In genomic region chr18:69635482-69635881, GRCh38 we compare ENCODE assay signal across 34 cellular contexts.
"Had no signal": no experiment of that assay in that cellular context is flagged by ENCODE, and none has a peak within 500 bp of the region (broad histone marks: within the 10 kb centered on the region; RNA-seq: fewer than 3 reads in every experiment).

No MANE protein-coding gene starts in this region.

- H3K27ac ChIP-seq: adrenal gland, ascending aorta, breast epithelium, cardiac muscle cell, colonic mucosa, WERI-Rb-1 had no signal

- H3K4me1 ChIP-seq: adrenal gland, ascending aorta, breast epithelium, colonic mucosa had no signal

- H3K36me3 Mint-ChIP-seq: activated CD8-positive, alpha-beta memory T cell treated with anti-CD3 and anti-CD28 coated beads, Interleukin-2, amount 10 ng/mL, durations not matched to agents 7 days and 5 days; activated naive CD4-positive, alpha-beta T cell treated with anti-CD3 and anti-CD28 coated beads, Interleukin-2, amount 50 U/mL, for 24 hours; activated naive CD8-positive, alpha-beta T cell treated with anti-CD3 and anti-CD28 coated beads for 36 hours; brain had no signal

- H3K4me3 Mint-ChIP-seq: activated B cell treated with CpG ODN at 0.5 μM for 24 hours; activated CD8-positive, alpha-beta memory T cell treated with anti-CD3 and anti-CD28 coated beads, Interleukin-2, amount 10 ng/mL, durations not matched to agents 7 days and 5 days; activated CD8-positive, alpha-beta T cell treated with anti-CD3 and anti-CD28 coated beads, Interleukin-2, amount 10 ng/mL, durations not matched to agents 7 days and 5 days; activated naive CD4-positive, alpha-beta T cell treated with anti-CD3 and anti-CD28 coated beads for 36 hours; activated naive CD4-positive, alpha-beta T cell treated with anti-CD3 and anti-CD28 coated beads, Interleukin-2, amount 50 U/mL, for 24 hours; activated naive CD8-positive, alpha-beta T cell treated with anti-CD3 and anti-CD28 coated beads for 36 hours; activated naive CD8-positive, alpha-beta T cell treated with anti-CD3 and anti-CD28 coated beads, Interleukin-2, amount 50 U/mL, for 24 hours; activated T-helper 1 cell treated with anti-CD3 and anti-CD28 coated beads, Interleukin-12 subunit alpha, Interleukin-12 subunit beta, Interleukin-2, Interleukin-4 antibody, amounts not matched to agents 30 ng/mL and 10 ng/mL and 1 ng/mL, durations not matched to agents 14 hours and 24 hours and 36 hours; brain; endodermal cell had no signal

- H3K27ac Mint-ChIP-seq: activated B cell treated with CpG ODN at 0.5 μM for 24 hours; activated CD8-positive, alpha-beta memory T cell treated with anti-CD3 and anti-CD28 coated beads, Interleukin-2, amount 10 ng/mL, durations not matched to agents 7 days and 5 days; activated CD8-positive, alpha-beta T cell treated with anti-CD3 and anti-CD28 coated beads, Interleukin-2, amount 10 ng/mL, durations not matched to agents 7 days and 5 days; activated naive CD4-positive, alpha-beta T cell treated with anti-CD3 and anti-CD28 coated beads for 36 hours; activated naive CD4-positive, alpha-beta T cell treated with anti-CD3 and anti-CD28 coated beads, Interleukin-2, amount 50 U/mL, for 24 hours; activated naive CD8-positive, alpha-beta T cell treated with anti-CD3 and anti-CD28 coated beads for 36 hours; activated naive CD8-positive, alpha-beta T cell treated with anti-CD3 and anti-CD28 coated beads, Interleukin-2, amount 50 U/mL, for 24 hours; activated T-helper 1 cell treated with anti-CD3 and anti-CD28 coated beads, Interleukin-12 subunit alpha, Interleukin-12 subunit beta, Interleukin-2, Interleukin-4 antibody, amounts not matched to agents 30 ng/mL and 10 ng/mL and 1 ng/mL, durations not matched to agents 14 hours and 24 hours and 36 hours; activated T-helper 2 cell treated with anti-CD3 and anti-CD28 coated beads, Interferon-gamma antibody, Interleukin-2, Interleukin-4, amounts not matched to agents 10 μg/mL and 5 μg/mL and 100 μg/mL, durations not matched to agents 14 hours and 24 hours and 36 hours; brain; endodermal cell had no signal

- H3K4me3 ChIP-seq: adrenal gland, ascending aorta, breast epithelium, cardiac muscle cell, colonic mucosa had no signal

- ATAC-seq: activated CD4-positive, CD25-positive, alpha-beta regulatory T cell treated with anti-CD3 and anti-CD28 coated beads, Interleukin-2, amount 50 U/mL, for 24 hours; activated CD8-positive, alpha-beta memory T cell treated with anti-CD3 and anti-CD28 coated beads, Interleukin-2, amount 10 ng/mL, durations not matched to agents 7 days and 5 days; activated CD8-positive, alpha-beta T cell treated with anti-CD3 and anti-CD28 coated beads, Interleukin-2, amount 10 ng/mL, durations not matched to agents 7 days and 5 days; activated naive CD8-positive, alpha-beta T cell treated with anti-CD3 and anti-CD28 coated beads, Interleukin-2, amount 50 U/mL, for 24 hours; esophagus mucosa had no signal

- H3K36me3 ChIP-seq: adrenal gland, ascending aorta, breast epithelium, cardiac muscle cell, colonic mucosa, WERI-Rb-1 had no signal

- H3K27me3 ChIP-seq: adrenal gland, ascending aorta, breast epithelium, cardiac muscle cell, colonic mucosa had no signal

- DNase-seq: activated B cell treated with CpG ODN at 0.5 μM for 24 hours; activated CD4-positive, alpha-beta T cell treated with anti-CD3 and anti-CD28 coated beads for 48 hours; activated CD4-positive, alpha-beta T cell treated with anti-CD3 and anti-CD28 coated beads, Interleukin-2, amount 50 U/mL, for 1 hour; activated CD4-positive, alpha-beta T cell treated with anti-CD3 and anti-CD28 coated beads, Interleukin-2, amount 50 U/mL, for 48 hours; activated CD8-positive, alpha-beta memory T cell treated with anti-CD3 and anti-CD28 coated beads, Interleukin-2, amount 10 ng/mL, durations not matched to agents 7 days and 5 days; activated CD8-positive, alpha-beta memory T cell treated with anti-CD3 and anti-CD28 coated beads, Interleukin-2, amount 50 U/mL, for 4 hours; activated CD8-positive, alpha-beta T cell treated with anti-CD3 and anti-CD28 coated beads, Interleukin-2, amount 10 ng/mL, durations not matched to agents 7 days and 5 days; activated effector memory CD4-positive, alpha-beta T cell treated with anti-CD3 and anti-CD28 coated beads, Interleukin-2, amount 50 U/mL, for 16 hours; activated naive CD4-positive, alpha-beta T cell treated with anti-CD3 and anti-CD28 coated beads for 36 hours; activated naive CD8-positive, alpha-beta T cell treated with anti-CD3 and anti-CD28 coated beads for 36 hours; activated naive CD8-positive, alpha-beta T cell treated with anti-CD3 and anti-CD28 coated beads, Interleukin-2, amount 50 U/mL, for 24 hours; activated T-cell treated with anti-CD3 and anti-CD28 coated beads, Interleukin-2, amount 50 U/mL, for 1 hour; activated T-cell treated with anti-CD3 and anti-CD28 coated beads, Interleukin-2, amount 50 U/mL, for 48 hours; adrenal gland; amygdala; central memory CD4-positive, alpha-beta T cell; cerebellar nuclear complex; colonic mucosa; effector CD8-positive, alpha-beta T cell; endodermal cell; foreskin fibroblast; head of caudate nucleus; hippocampal formation; T-helper 2 cell; WERI-Rb-1 had no signal

- H3K9me3 ChIP-seq: adrenal gland, ascending aorta, breast epithelium, colonic mucosa had no signal

- H3K27me3 Mint-ChIP-seq: activated B cell treated with CpG ODN at 0.5 μM for 24 hours, brain had no signal

- H3K4me1 Mint-ChIP-seq: activated B cell treated with CpG ODN at 0.5 μM for 24 hours; activated naive CD4-positive, alpha-beta T cell treated with anti-CD3 and anti-CD28 coated beads, Interleukin-2, amount 50 U/mL, for 24 hours; activated naive CD8-positive, alpha-beta T cell treated with anti-CD3 and anti-CD28 coated beads for 36 hours; activated naive CD8-positive, alpha-beta T cell treated with anti-CD3 and anti-CD28 coated beads, Interleukin-2, amount 50 U/mL, for 24 hours had no signal

- H3K9me3 Mint-ChIP-seq: activated B cell treated with CpG ODN at 0.5 μM for 24 hours; activated naive CD4-positive, alpha-beta T cell treated with anti-CD3 and anti-CD28 coated beads for 36 hours; activated naive CD4-positive, alpha-beta T cell treated with anti-CD3 and anti-CD28 coated beads, Interleukin-2, amount 50 U/mL, for 24 hours; activated naive CD8-positive, alpha-beta T cell treated with anti-CD3 and anti-CD28 coated beads for 36 hours; activated naive CD8-positive, alpha-beta T cell treated with anti-CD3 and anti-CD28 coated beads, Interleukin-2, amount 50 U/mL, for 24 hours; activated T-helper 1 cell treated with anti-CD3 and anti-CD28 coated beads, Interleukin-12 subunit alpha, Interleukin-12 subunit beta, Interleukin-2, Interleukin-4 antibody, amounts not matched to agents 30 ng/mL and 10 ng/mL and 1 ng/mL, durations not matched to agents 14 hours and 24 hours and 36 hours; activated T-helper 2 cell treated with anti-CD3 and anti-CD28 coated beads, Interferon-gamma antibody, Interleukin-2, Interleukin-4, amounts not matched to agents 10 μg/mL and 5 μg/mL and 100 μg/mL, durations not matched to agents 14 hours and 24 hours and 36 hours; brain; endodermal cell had no signal
